In genomic region chr6:105136433-105137350, GRCh38 we compare ENCODE assay signal across 8 cellular contexts. TPM values are rescaled to one million over a fixed set of nuclear protein-coding genes. Genes with fewer than 3 reads are reported as not detected.
DNase-seq lines count a peak whose midpoint lies in the region; ATAC-seq lines count a peak whose summit lies in the region.

No MANE protein-coding gene starts in this region.

- no peaks in the 10 kb centered on the region for H3K9me3 ChIP-seq in neuron (ENCODE audit: low read length)

- no peak overlapping the region for H3K27ac Mint-ChIP-seq in activated naive CD4-positive, alpha-beta T cell treated with anti-CD3 and anti-CD28 coated beads for 36 hours

- peak overlapping the region; percentile 64 for H3K4me3 Mint-ChIP-seq in activated naive CD4-positive, alpha-beta T cell treated with anti-CD3 and anti-CD28 coated beads for 36 hours

- no peaks in the 10 kb centered on the region for H3K9me3 Mint-ChIP-seq in activated naive CD4-positive, alpha-beta T cell treated with anti-CD3 and anti-CD28 coated beads for 36 hours

- peak overlapping the region; percentile 84 for H3K4me3 ChIP-seq in neuron (ENCODE audit: low read length)

- H3K27me3 Mint-ChIP-seq in activated naive CD4-positive, alpha-beta T cell treated with anti-CD3 and anti-CD28 coated beads for 36 hours (ENCODE audit: low read depth) = peaks cover 51% of the 10 kb centered on the region

- H3K4me1 ChIP-seq in neuron (ENCODE audit: insufficient read depth, low read length) = peaks cover 3% of the 10 kb centered on the region

- peak; percentile 44 for ATAC-seq in HG02623 (IDR thresholded peaks at IDR 0.05; ENCODE audit: unreplicated experiment)

- intact Hi-C loops in activated naive CD4-positive, alpha-beta T cell treated with anti-CD3 and anti-CD28 coated beads for 36 hours (cut with micrococcal nuclease) = loop anchor here (1.0 kb wide), 1 partner anchor 267 kb away; the partner anchor contains the start of gene PREP

- peaks cover 5% of the 10 kb centered on the region for H3K4me1 Mint-ChIP-seq in activated naive CD4-positive, alpha-beta T cell treated with anti-CD3 and anti-CD28 coated beads for 36 hours (ENCODE audit: low read depth)

- H2AFZ ChIP-seq in neuron (ENCODE audit: low read depth, low read length) = peak overlapping the region; percentile 96

- CTCF ChIA-PET in activated naive CD4-positive, alpha-beta T cell treated with anti-CD3 and anti-CD28 coated beads for 36 hours (lab: Charles Lee) = interaction anchor here (1.2 kb wide), 1 partner anchor 182 kb away, joined by 3 read pairs; no protein-coding TSS in a partner anchor

- no peaks in the 10 kb centered on the region for H3K36me3 Mint-ChIP-seq in activated naive CD4-positive, alpha-beta T cell treated with anti-CD3 and anti-CD28 coated beads for 36 hours (ENCODE audit: low read depth)

- no peaks in the 10 kb centered on the region for H3K36me3 ChIP-seq in neuron (ENCODE audit: insufficient read depth, low read length)

- DNase-seq in activated gamma-delta T cell (lab: John Stamatoyannopoulos, UW) = peak; percentile 19
- DNase-seq in activated gamma-delta T cell treated with Interleukin-2 at 50 U/mL for 16 hours = no peak
- peak; percentile 70 for DNase-seq in NCI-H2227 (lab: John Stamatoyannopoulos, UW; ENCODE audit: unreplicated experiment)
- peak; percentile 13 for DNase-seq in activated naive CD4-positive, alpha-beta T cell treated with anti-CD3 and anti-CD28 coated beads for 36 hours
- DNase-seq in glomerular visceral epithelial cell (ENCODE audit: extremely low spot score) = peak; percentile 68
- DNase-seq in AML-193 (lab: John Stamatoyannopoulos, UW) = no peak

- no peaks in the 10 kb centered on the region for H3K27me3 ChIP-seq in neuron (ENCODE audit: insufficient read depth, low read length)

RNA-seq across cellular contexts. Expression of gene POPDC3, which starts 43.1 kb away (rescaled TPM):
- not detected for total RNA-seq in activated naive CD4-positive, alpha-beta T cell treated with anti-CD3 and anti-CD28 coated beads for 36 hours

Comparison
In these comparisons a context has a peak if more than half of its experiments do, and no peak if none do; other contexts are left out.
1. DNase-seq: peak in activated gamma-delta T cell (single experiment), NCI-H2227 (single experiment), activated naive CD4-positive, alpha-beta T cell treated with anti-CD3 and anti-CD28 coated beads for 36 hours (single experiment) and glomerular visceral epithelial cell (single experiment); none in activated gamma-delta T cell treated with Interleukin-2 at 50 U/mL for 16 hours (single experiment) and AML-193 (0 of 2).